ENCODE assay signal across 15 cellular contexts in the genomic region with DNA sequence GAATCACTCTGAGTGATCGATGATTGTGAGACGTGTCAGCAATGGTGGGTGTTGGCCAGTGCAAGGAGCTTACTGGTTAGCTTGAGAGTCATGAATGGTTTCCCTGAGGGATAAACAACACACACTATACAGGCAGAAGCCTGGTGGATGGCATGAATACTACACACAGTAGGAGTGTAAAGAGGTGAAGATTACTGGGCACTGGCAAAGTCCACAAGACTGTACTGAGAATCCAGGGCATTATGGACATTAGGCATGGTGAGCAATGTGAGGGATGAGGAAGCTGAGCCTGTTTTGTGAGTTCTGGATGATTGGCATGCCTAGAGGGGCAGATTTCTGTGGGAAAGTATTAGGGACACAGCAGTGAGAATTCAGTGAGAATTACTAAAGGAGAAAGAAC.
DNase-seq lines count a peak whose midpoint lies in the region; ATAC-seq and TF ChIP-seq lines count a peak whose summit lies in the region.
"Had no signal": no experiment of that assay in that cellular context is flagged by ENCODE, and none has a peak within 500 bp of the region (broad histone marks: within the 10 kb centered on the region; RNA-seq: fewer than 3 reads in every experiment).

No MANE protein-coding gene starts in this region.

- TF ChIP-seq CTCF in PC-3 (conservative IDR thresholded peaks at IDR 0.05; ENCODE audit: low read depth, low read length), result peak; percentile 26; the same call in 1 of the 2 replicates
- TF ChIP-seq CTCF in epithelial cell of proximal tubule (conservative IDR thresholded peaks at IDR 0.05; ENCODE audit: low read depth, low read length), result peak; percentile 20
- no peak for TF ChIP-seq CTCF in nephron progenitor cell (IDR thresholded peaks at IDR 0.05)

- H4K20me1 ChIP-seq in PC-3 (ENCODE audit: low read length), result no peaks in the 10 kb centered on the region

- no peaks in the 10 kb centered on the region for H3K9me3 Mint-ChIP-seq in activated CD4-positive, alpha-beta T cell treated with anti-CD3 and anti-CD28 coated beads, Interleukin-2, amount 10 ng/mL, durations not matched to agents 24 days and 14 days
- H3K9me3 Mint-ChIP-seq in nephron progenitor cell (peaks cover 14% of the 10 kb centered on the region), T-cell (peaks cover 0 to 5% (median 0%) of the 10 kb centered on the region in 3 donors)

- H3K36me3 Mint-ChIP-seq in activated CD4-positive, alpha-beta T cell treated with anti-CD3 and anti-CD28 coated beads, Interleukin-2, amount 10 ng/mL, durations not matched to agents 24 days and 14 days (ENCODE audit: low read depth), result peaks cover 31% of the 10 kb centered on the region
- H3K36me3 Mint-ChIP-seq in nephron progenitor cell (ENCODE audit: low read depth) (peaks cover 15% of the 10 kb centered on the region), T-cell (peaks cover 46% of the 10 kb centered on the region)

- intact Hi-C loops in activated CD4-positive, alpha-beta T cell treated with anti-CD3 and anti-CD28 coated beads, Interleukin-2, amount 10 ng/mL, durations not matched to agents 24 days and 14 days (cut with micrococcal nuclease), result loop anchor here (5.0 kb wide), 1 partner anchor 213 kb away; no protein-coding TSS in a partner anchor
- intact Hi-C loops in PC-3 (cut with micrococcal nuclease), result no loop called here

- no peaks in the 10 kb centered on the region for H3K9me3 ChIP-seq in PC-3 (ENCODE audit: low read length)
- H3K9me3 ChIP-seq: tibial nerve had no signal

- no peaks in the 10 kb centered on the region for H3K27me3 Mint-ChIP-seq in activated CD4-positive, alpha-beta T cell treated with anti-CD3 and anti-CD28 coated beads, Interleukin-2, amount 10 ng/mL, durations not matched to agents 24 days and 14 days
- H3K27me3 Mint-ChIP-seq in nephron progenitor cell (ENCODE audit: low read depth, poor library complexity), result no peaks in the 10 kb centered on the region
- no peaks in the 10 kb centered on the region for H3K27me3 Mint-ChIP-seq in T-cell

- BruUV-seq in PC-3 (replicated peaks; lab: Mats Ljungman, UMichigan), result no TSS peak

- 0 out of 2 replicates have a peak overlapping the region, but pooled peaks have one; percentile 4 for H3K4me2 ChIP-seq in PC-3 (ENCODE audit: low read length)

- no peak overlapping the region for H3K27ac Mint-ChIP-seq in activated CD4-positive, alpha-beta T cell treated with anti-CD3 and anti-CD28 coated beads, Interleukin-2, amount 10 ng/mL, durations not matched to agents 24 days and 14 days
- H3K27ac Mint-ChIP-seq in nephron progenitor cell (peak overlapping the region; percentile 0), T-cell (no peak overlapping the region)

- peaks cover 5% of the 10 kb centered on the region for H3K4me1 Mint-ChIP-seq in activated CD4-positive, alpha-beta T cell treated with anti-CD3 and anti-CD28 coated beads, Interleukin-2, amount 10 ng/mL, durations not matched to agents 24 days and 14 days
- peaks cover 11% of the 10 kb centered on the region for H3K4me1 Mint-ChIP-seq in nephron progenitor cell
- peaks cover 4 to 9% (median 5%) of the 10 kb centered on the region in 3 donors for H3K4me1 Mint-ChIP-seq in T-cell

- H3K27me3 ChIP-seq in PC-3 (ENCODE audit: low read length), result no peaks in the 10 kb centered on the region
- H3K27me3 ChIP-seq: tibial nerve had no signal

- ATAC-seq in PC-3 (peak; percentile 59), T-cell (replicated peaks in 1 of 4) (no peak), SK-N-SH treated with all-trans-retinoic acid at 6 μM for 48 hours (no peak)

- H3K36me3 ChIP-seq in PC-3 (ENCODE audit: low read depth, low read length), result no peaks in the 10 kb centered on the region

- no peak overlapping the region for H2AFZ ChIP-seq in PC-3 (ENCODE audit: low read length)

- peak; percentile 47 for DNase-seq in activated CD4-positive, alpha-beta T cell treated with anti-CD3 and anti-CD28 coated beads, Interleukin-2, amount 10 ng/mL, durations not matched to agents 24 days and 14 days
- no peak for DNase-seq in activated CD4-positive, alpha-beta T cell treated with anti-CD3 and anti-CD28 coated beads, Interleukin-2, amount 50 U/mL, for 1 hour
- peak; percentile 69 for DNase-seq in PC-3
- DNase-seq in epithelial cell of proximal tubule (ENCODE audit: low read depth), result no peak
- DNase-seq in nephron progenitor cell, result no peak
- no peak for DNase-seq in T-cell
- DNase-seq in AML-193 (lab: John Stamatoyannopoulos, UW), result no peak
- DNase-seq: activated CD8-positive, alpha-beta memory T cell treated with anti-CD3 and anti-CD28 coated beads, Interleukin-2, amount 50 U/mL, for 4 hours; amygdala; left ventricle myocardium inferior; NCI-H187 treated with DMSO at 0.1 percent for 48 hours had no signal

- H3K9me2 ChIP-seq in PC-3 (replicated peaks; ENCODE audit: low read length), result no peaks in the 10 kb centered on the region

- H3F3A ChIP-seq in PC-3 (ENCODE audit: low read length, unreplicated experiment), result no peaks in the 10 kb centered on the region

- no peaks in the 10 kb centered on the region for H3K79me2 ChIP-seq in PC-3 (ENCODE audit: low read length)

- no peak overlapping the region for H3K4me3 Mint-ChIP-seq in activated CD4-positive, alpha-beta T cell treated with anti-CD3 and anti-CD28 coated beads, Interleukin-2, amount 10 ng/mL, durations not matched to agents 24 days and 14 days
- H3K4me3 Mint-ChIP-seq in nephron progenitor cell, result no peak overlapping the region
- H3K4me3 Mint-ChIP-seq in T-cell, result no peak overlapping the region

- H3K4me3 ChIP-seq in PC-3 (ENCODE audit: low read length) (no peak overlapping the region), epithelial cell of proximal tubule (ENCODE audit: low read depth, low read length) (no peak overlapping the region)
- H3K4me3 ChIP-seq: left ventricle myocardium inferior, SK-N-MC, tibial nerve had no signal

- CTCF ChIA-PET in PC-3 (lab: Charles Lee) (no interaction called here), T-cell (lab: Charles Lee) (interaction anchor here (0.5 to 0.7 kb wide), 3 partner anchors 84 to 1041 kb away, joined by 3 to 4 read pairs (median 3); no protein-coding TSS in a partner anchor)

- peaks cover 10% of the 10 kb centered on the region for H3K4me1 ChIP-seq in PC-3 (ENCODE audit: insufficient read depth, low read length)
- H3K4me1 ChIP-seq: left ventricle myocardium inferior, tibial nerve had no signal

- no peak overlapping the region for H3K9ac ChIP-seq in PC-3 (ENCODE audit: low read length)

- H3K27ac ChIP-seq in PC-3 (ENCODE audit: low read length), result peak overlapping the region; percentile 17; the same call in 1 of the 2 replicates
- H3K27ac ChIP-seq: left ventricle myocardium inferior, SK-N-MC, tibial nerve, VCaP had no signal

- POLR2A ChIA-PET in PC-3 (lab: Charles Lee; ENCODE audit: unreplicated experiment) (no interaction called here), T-cell (lab: Charles Lee) (interaction anchor here in 1 of 2 donors (0.6 kb wide), 1 partner anchor 1102 kb away, joined by 3 read pairs; no protein-coding TSS in a partner anchor)

TF ChIP-seq in SK-N-SH treated with all-trans-retinoic acid at 6 μM for 48 hours, 23 proteins besides CTCF, POLR2A, EP300 and RAD21:
- TF ChIP-seq ZC3H10 (CRISPR knock-in tag; IDR thresholded peaks at IDR 0.05), result no peak
- TF ChIP-seq, protein P1, sequence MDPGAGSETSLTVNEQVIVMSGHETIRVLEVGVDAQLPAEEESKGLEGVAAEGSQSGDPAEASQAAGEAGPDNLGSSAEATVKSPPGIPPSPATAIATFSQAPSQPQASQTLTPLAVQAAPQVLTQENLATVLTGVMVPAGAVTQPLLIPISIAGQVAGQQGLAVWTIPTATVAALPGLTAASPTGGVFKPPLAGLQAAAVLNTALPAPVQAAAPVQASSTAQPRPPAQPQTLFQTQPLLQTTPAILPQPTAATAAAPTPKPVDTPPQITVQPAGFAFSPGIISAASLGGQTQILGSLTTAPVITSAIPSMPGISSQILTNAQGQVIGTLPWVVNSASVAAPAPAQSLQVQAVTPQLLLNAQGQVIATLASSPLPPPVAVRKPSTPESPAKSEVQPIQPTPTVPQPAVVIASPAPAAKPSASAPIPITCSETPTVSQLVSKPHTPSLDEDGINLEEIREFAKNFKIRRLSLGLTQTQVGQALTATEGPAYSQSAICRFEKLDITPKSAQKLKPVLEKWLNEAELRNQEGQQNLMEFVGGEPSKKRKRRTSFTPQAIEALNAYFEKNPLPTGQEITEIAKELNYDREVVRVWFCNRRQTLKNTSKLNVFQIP (CRISPR knock-in tag; IDR thresholded peaks at IDR 0.05; ENCODE audit: borderline replicate concordance, low read depth), result no peak
- TF ChIP-seq PPARA (CRISPR knock-in tag; IDR thresholded peaks at IDR 0.05; ENCODE audit: borderline replicate concordance), result no peak
- no peak for TF ChIP-seq CSDC2 (CRISPR knock-in tag; IDR thresholded peaks at IDR 0.05)
- no peak for TF ChIP-seq TCF4 (CRISPR knock-in tag; IDR thresholded peaks at IDR 0.05; ENCODE audit: borderline replicate concordance)
- no peak for TF ChIP-seq ZNF565 (CRISPR knock-in tag; conservative IDR thresholded peaks at IDR 0.05; ENCODE audit: low read depth)

Comparison
In these comparisons a context has a peak if more than half of its experiments do, and no peak if none do; other contexts are left out.
1. DNase-seq: peak in activated CD4-positive, alpha-beta T cell treated with anti-CD3 and anti-CD28 coated beads, Interleukin-2, amount 10 ng/mL, durations not matched to agents 24 days and 14 days (single experiment) and PC-3 (single experiment); none in activated CD4-positive, alpha-beta T cell treated with anti-CD3 and anti-CD28 coated beads, Interleukin-2, amount 50 U/mL, for 1 hour (single experiment), epithelial cell of proximal tubule (single experiment), nephron progenitor cell (single experiment), T-cell (0 of 34) and AML-193 (0 of 2).